12 cellular contexts compared by ENCODE assay signal in genomic region chr6:53282234-53282633, GRCh38.
DNase-seq lines count a peak whose midpoint lies in the region; ATAC-seq and TF ChIP-seq lines count a peak whose summit lies in the region.
"Had no signal": no experiment of that assay in that cellular context is flagged by ENCODE, and none has a peak within 500 bp of the region (broad histone marks: within the 10 kb centered on the region; RNA-seq: fewer than 3 reads in every experiment).

No MANE protein-coding gene starts in this region.

- no peaks in the 10 kb centered on the region for H3K27me3 ChIP-seq in osteoblast (ENCODE audit: insufficient read depth, low read length)
- no peaks in the 10 kb centered on the region for H3K27me3 ChIP-seq in MG63

- peaks cover 22% of the 10 kb centered on the region for H3K36me3 Mint-ChIP-seq in endothelial cell (ENCODE audit: low read depth, unreplicated experiment)

- no peaks in the 10 kb centered on the region for H3K9me3 ChIP-seq in KOPT-K1 (ENCODE audit: insufficient read depth, low read length, poor library complexity, severe bottlenecking)
- no peaks in the 10 kb centered on the region for H3K9me3 ChIP-seq in osteoblast (ENCODE audit: low read depth, low read length)
- no peaks in the 10 kb centered on the region for H3K9me3 ChIP-seq in MG63

- H3K4me2 ChIP-seq in osteoblast (ENCODE audit: insufficient read depth, low read length), result no peak overlapping the region

- H3K4me3 Mint-ChIP-seq in endothelial cell (ENCODE audit: unreplicated experiment), result no peak overlapping the region
- H3K4me3 Mint-ChIP-seq: CD14-positive monocyte had no signal

- no peak overlapping the region for H3K4me3 ChIP-seq in osteoblast (ENCODE audit: insufficient read depth, low read length)
- H3K4me3 ChIP-seq in MG63, result no peak overlapping the region

- H3K4me1 ChIP-seq in osteoblast (ENCODE audit: insufficient read depth, low read length), result peaks cover 14% of the 10 kb centered on the region

- no peaks in the 10 kb centered on the region for H3K27me3 Mint-ChIP-seq in endothelial cell (ENCODE audit: unreplicated experiment)
- H3K27me3 Mint-ChIP-seq: progenitor cell of endocrine pancreas had no signal

- no peak for ATAC-seq in GM18868 (IDR thresholded peaks at IDR 0.05; ENCODE audit: unreplicated experiment)

- DNase-seq in endothelial cell (ENCODE audit: low spot score) (peak; percentile 15), osteoblast (ENCODE audit: insufficient read length, low spot score, missing footprints) (no peak), NK-92 (lab: John Stamatoyannopoulos, UW; ENCODE audit: unreplicated experiment) (no peak), MG63 (no peak)
- no peak for DNase-seq in activated CD4-positive, CD25-positive, alpha-beta regulatory T cell treated with anti-CD3 and anti-CD28 coated beads, Interleukin-2, amount 50 U/mL, for 72 hours
- DNase-seq: erythroblast, islet precursor cell had no signal

- H2AFZ ChIP-seq in osteoblast (ENCODE audit: low read length), result no peak overlapping the region

- H3K27ac ChIP-seq in C4-2B (peak overlapping the region; percentile 67), KOPT-K1 (ENCODE audit: low read depth, low read length, poor library complexity, severe bottlenecking) (peak overlapping the region; percentile 24), osteoblast (ENCODE audit: low read depth, low read length) (peak overlapping the region; percentile 76)

- H3K79me2 ChIP-seq in osteoblast (ENCODE audit: insufficient read depth, low read length), result peaks cover 6% of the 10 kb centered on the region

- H4K20me1 ChIP-seq in osteoblast (ENCODE audit: insufficient read depth, low read length), result no peaks in the 10 kb centered on the region

- peaks cover 28% of the 10 kb centered on the region for H3K4me1 Mint-ChIP-seq in endothelial cell (ENCODE audit: unreplicated experiment)

- H3K27ac Mint-ChIP-seq in endothelial cell (ENCODE audit: unreplicated experiment), result peak overlapping the region; percentile 94
- H3K27ac Mint-ChIP-seq: progenitor cell of endocrine pancreas had no signal

- TF ChIP-seq CTCF in C4-2B (conservative IDR thresholded peaks at IDR 0.05) (no peak), endothelial cell (IDR thresholded peaks at IDR 0.05; ENCODE audit: unreplicated experiment) (no peak), osteoblast (IDR thresholded peaks at IDR 0.05; ENCODE audit: extremely low read depth, low read depth, low read length) (no peak)

- H3K36me3 ChIP-seq in KOPT-K1 (ENCODE audit: insufficient read depth, low read length) (peaks cover 94% of the 10 kb centered on the region), osteoblast (ENCODE audit: insufficient read depth, low read length) (peaks cover 4% of the 10 kb centered on the region), MG63 (peaks cover 22% of the 10 kb centered on the region)

- no peaks in the 10 kb centered on the region for H3K9me3 Mint-ChIP-seq in endothelial cell (ENCODE audit: unreplicated experiment)
- H3K9me3 Mint-ChIP-seq: CD14-positive monocyte had no signal

Comparison
In these comparisons a context has a peak if more than half of its experiments do, and no peak if none do; other contexts are left out.
1. H3K27ac ChIP-seq: peak in every context shown above with its lines; median percentile 76 in osteoblast; 67 in C4-2B; 24 in KOPT-K1.